ENCODE assay signal across 3 cellular contexts in genomic region chr11:89047159-89047558, GRCh38. TPM values are rescaled to one million over a fixed set of nuclear protein-coding genes. Genes with fewer than 3 reads are reported as not detected.
"Had no signal": no experiment of that assay in that cellular context is flagged by ENCODE, and none has a peak within 500 bp of the region (broad histone marks: within the 10 kb centered on the region; RNA-seq: fewer than 3 reads in every experiment).

No MANE protein-coding gene starts in this region.

RNA-seq across cellular contexts. Expression of gene GRM5, which starts 18.6 kb away (rescaled TPM):
- total RNA-seq: LHCN-M2, MCF 10A, NCI-H460 had no signal
